In the genomic region with DNA sequence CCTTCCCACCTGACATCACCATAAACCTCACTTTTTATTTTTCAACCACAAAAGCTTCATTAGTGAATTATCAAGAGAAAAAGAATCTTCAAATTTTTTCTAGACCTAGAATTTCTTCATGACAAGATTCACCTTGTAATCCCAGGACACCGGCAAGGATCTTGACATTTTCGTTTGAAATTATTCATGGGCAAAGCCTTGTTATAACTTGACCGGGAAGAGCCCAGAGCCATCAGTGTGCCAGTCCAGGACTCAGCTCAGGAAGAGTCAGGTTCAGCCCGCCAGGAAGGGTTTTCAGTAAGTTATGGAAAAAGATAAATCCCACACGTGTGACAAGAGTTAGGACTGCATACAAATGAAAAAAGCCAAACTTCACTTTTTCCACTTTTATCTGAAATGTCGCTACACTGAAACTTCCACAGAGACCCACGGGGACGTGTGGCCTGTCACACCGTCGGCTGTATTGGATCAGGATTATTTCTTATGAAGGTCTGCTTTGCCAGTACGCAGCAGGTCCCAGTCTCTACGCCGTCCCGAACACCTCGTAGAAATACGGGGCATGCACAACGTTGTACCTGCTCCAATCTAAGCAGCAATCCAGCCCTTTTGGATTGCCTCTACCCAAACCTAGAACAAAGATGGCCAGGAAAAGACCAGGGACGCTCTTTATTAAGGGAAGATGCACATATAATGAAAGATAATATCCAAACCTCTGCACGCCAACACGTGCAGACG, we compare ENCODE assay signal across 8 cellular contexts. TPM values are rescaled to one million over a fixed set of nuclear protein-coding genes. Genes with fewer than 3 reads are reported as not detected.
DNase-seq lines count a peak whose midpoint lies in the region; TF ChIP-seq lines count a peak whose summit lies in the region.

No MANE protein-coding gene starts in this region.

- no peaks in the 10 kb centered on the region for H3K9me3 Mint-ChIP-seq in activated CD4-positive, alpha-beta T cell treated with anti-CD3 and anti-CD28 coated beads, Interleukin-2, amount 10 ng/mL, durations not matched to agents 7 days and 5 days
- H3K9me3 Mint-ChIP-seq in brain = peaks cover 0 to 14% (median 6%) of the 10 kb centered on the region in 5 experiments

- H3K27ac ChIP-seq in thyroid gland = peak overlapping the region; percentile 82 to 93 (median 86)

- no peak overlapping the region for H3K27ac Mint-ChIP-seq in activated CD4-positive, alpha-beta T cell treated with anti-CD3 and anti-CD28 coated beads, Interleukin-2, amount 10 ng/mL, durations not matched to agents 7 days and 5 days
- peak overlapping the region; percentile 40 to 96 (median 94) for H3K27ac Mint-ChIP-seq in brain

- no peaks in the 10 kb centered on the region for H3K27me3 ChIP-seq in thyroid gland

- 42 to 48% methylated on average over 21 of the region's 21 CpGs for WGBS in lower leg skin, 2 donors
- 30% methylated on average over 21 of the region's 21 CpGs for WGBS in thyroid gland, 2 donors

- peaks cover 72% of the 10 kb centered on the region for H3K27me3 Mint-ChIP-seq in activated CD4-positive, alpha-beta T cell treated with anti-CD3 and anti-CD28 coated beads, Interleukin-2, amount 10 ng/mL, durations not matched to agents 7 days and 5 days
- peaks cover 20% of the 10 kb centered on the region for H3K27me3 Mint-ChIP-seq in brain

- DNase-seq in activated CD4-positive, alpha-beta T cell treated with anti-CD3 and anti-CD28 coated beads, Interleukin-2, amount 10 ng/mL, durations not matched to agents 7 days and 5 days = no peak
- DNase-seq in activated CD4-positive, alpha-beta T cell treated with anti-CD3 and anti-CD28 coated beads, Interleukin-2, amount 50 U/mL, for 4 hours = no peak
- DNase-seq in lower leg skin (ENCODE audit: low spot score in 2 of 2) (no peak), thyroid gland (peak; percentile 20 to 28), A172 (ENCODE audit: low spot score) (no peak), iPS-NIHi11 (ENCODE audit: low spot score) (no peak), SK-N-DZ (ENCODE audit: low spot score) (no peak)

- H3K4me1 Mint-ChIP-seq in activated CD4-positive, alpha-beta T cell treated with anti-CD3 and anti-CD28 coated beads, Interleukin-2, amount 10 ng/mL, durations not matched to agents 7 days and 5 days = peaks cover 16% of the 10 kb centered on the region
- H3K4me1 Mint-ChIP-seq in brain = peaks cover 75% of the 10 kb centered on the region

- H3K4me1 ChIP-seq in thyroid gland = peaks cover 18 to 31% of the 10 kb centered on the region in 2 donors

- intact Hi-C loops in lower leg skin (cut with DNase I; ENCODE audit: low total_unique reads) = no loop called here
- intact Hi-C loops in thyroid gland (cut with DNase I) = no loop called here

- TF ChIP-seq CTCF in brain (conservative IDR thresholded peaks at IDR 0.05) = no peak
- TF ChIP-seq CTCF in lower leg skin (IDR thresholded peaks at IDR 0.05) = no peak
- no peak for TF ChIP-seq CTCF in thyroid gland (IDR thresholded peaks at IDR 0.05)

- no peak for TF ChIP-seq POLR2A in lower leg skin (IDR thresholded peaks at IDR 0.05)
- TF ChIP-seq POLR2A in thyroid gland (IDR thresholded peaks at IDR 0.05) = no peak

- CTCF ChIA-PET in activated CD4-positive, alpha-beta T cell treated with anti-CD3 and anti-CD28 coated beads, Interleukin-2, amount 10 ng/mL, durations not matched to agents 7 days and 5 days (lab: Charles Lee) = no interaction called here

- POLR2A ChIA-PET in activated CD4-positive, alpha-beta T cell treated with anti-CD3 and anti-CD28 coated beads, Interleukin-2, amount 10 ng/mL, durations not matched to agents 7 days and 5 days (lab: Charles Lee) = no interaction called here

- H3K4me3 Mint-ChIP-seq in activated CD4-positive, alpha-beta T cell treated with anti-CD3 and anti-CD28 coated beads, Interleukin-2, amount 10 ng/mL, durations not matched to agents 7 days and 5 days = peak overlapping the region; percentile 60
- peak overlapping the region; percentile 83 to 97 (median 90) for H3K4me3 Mint-ChIP-seq in brain

- H3K36me3 Mint-ChIP-seq in activated CD4-positive, alpha-beta T cell treated with anti-CD3 and anti-CD28 coated beads, Interleukin-2, amount 10 ng/mL, durations not matched to agents 7 days and 5 days (ENCODE audit: low read depth) = no peaks in the 10 kb centered on the region
- H3K36me3 Mint-ChIP-seq in brain = peaks cover 18% of the 10 kb centered on the region

- H3K9me3 ChIP-seq in thyroid gland = no peaks in the 10 kb centered on the region

- H3K4me3 ChIP-seq in lower leg skin (ENCODE audit: low read depth, poor library complexity, severe bottlenecking) (peak overlapping the region; percentile 75), thyroid gland (replicated peaks in 1 of 3) (peak overlapping the region; percentile 84 to 96 (median 95))

- H3K36me3 ChIP-seq in thyroid gland = peaks cover 3 to 8% of the 10 kb centered on the region in 2 donors

RNA-seq across cellular contexts. Expression of gene F3, which starts 1.0 kb away (rescaled TPM):
- total RNA-seq in activated CD4-positive, alpha-beta T cell treated with anti-CD3 and anti-CD28 coated beads, Interleukin-2, amount 10 ng/mL, durations not matched to agents 7 days and 5 days = not detected
- 13.9 TPM for polyA plus RNA-seq in brain (ENCODE audit: insufficient read depth, low read depth, low replicate concordance)
- 100 to 1,000 TPM in 1 of 4 donors, 10 to 100 TPM in 3; 69.2 to 129 (median 85.9) TPM for total RNA-seq in lower leg skin
- total RNA-seq in thyroid gland = 100 to 1,000 TPM in 2 of 4 donors, 10 to 100 TPM in 2; 59.4 to 132 (median 99.0) TPM
- 79.2 and 79.3 TPM in 2 replicates for total RNA-seq in A172 (2014; rRNA removed; shearing (Covaris generic))
- 0.63 and 0.78 TPM in 2 replicates for polyA plus RNA-seq in SK-N-DZ (2014; cell fraction: cytosol; rRNA removed)
- polyA plus RNA-seq in SK-N-DZ (2014; cell fraction: nucleus; rRNA removed) = 2.5 and 5.0 TPM in 2 replicates

Comparison
In these comparisons a context has a peak if more than half of its experiments do, and no peak if none do; other contexts are left out.
1. DNase-seq: peak in thyroid gland (2 of 2); none in activated CD4-positive, alpha-beta T cell treated with anti-CD3 and anti-CD28 coated beads, Interleukin-2, amount 10 ng/mL, durations not matched to agents 7 days and 5 days (single experiment), activated CD4-positive, alpha-beta T cell treated with anti-CD3 and anti-CD28 coated beads, Interleukin-2, amount 50 U/mL, for 4 hours (0 of 2), lower leg skin (0 of 2), A172 (single experiment), iPS-NIHi11 (single experiment) and SK-N-DZ (single experiment).
2. RNA of gene F3, which starts 1.0 kb away (total RNA-seq): 59.4 to 132 TPM in thyroid gland, 69.2 to 129 TPM in lower leg skin and 79.2 to 79.3 TPM in A172; not detected in activated CD4-positive, alpha-beta T cell treated with anti-CD3 and anti-CD28 coated beads, Interleukin-2, amount 10 ng/mL, durations not matched to agents 7 days and 5 days; every median in the first group is over 10 times any median in the second.